In genomic region chr14:104708606-104709268, GRCh38 we compare ENCODE assay signal across 1 cellular context.
TF ChIP-seq lines count a peak whose summit lies in the region.

No MANE protein-coding gene starts in this region.

TF ChIP-seq in HEK293T, 16 proteins besides CTCF, POLR2A, EP300 and RAD21 (continued from another document):
- TF ChIP-seq BHLHE40 (IDR thresholded peaks at IDR 0.05; ENCODE audit: borderline replicate concordance), result no peak
TF ChIP-seq in HEK293T: peak in this region for 0.
